ENCODE assay signal across 8 cellular contexts in genomic region chr1:27603320-27603961, GRCh38. TPM values are rescaled to one million over a fixed set of nuclear protein-coding genes. Genes with fewer than 3 reads are reported as not detected.
DNase-seq lines count a peak whose midpoint lies in the region; ATAC-seq and TF ChIP-seq lines count a peak whose summit lies in the region.

No MANE protein-coding gene starts in this region.

- H3K36me3 ChIP-seq in transverse colon, result no peaks in the 10 kb centered on the region

- H3K27me3 Mint-ChIP-seq in CD14-positive monocyte (ENCODE audit: low read depth in 3 of 3) (peaks cover 7 to 26% (median 8%) of the 10 kb centered on the region in 3 donors), mesothelial cell of epicardium (ENCODE audit: low read depth) (no peaks in the 10 kb centered on the region)
- peaks cover 2% of the 10 kb centered on the region for H3K27me3 Mint-ChIP-seq in T-helper 2 cell treated with Interferon-gamma antibody and Interleukin-4, amounts not matched to agents 5 μg/mL and 100 μg/mL, for 36 hours (ENCODE audit: low read depth)

- 0 to 2% methylated on average over 3 to 38 of the region's 51 CpGs for WGBS in transverse colon (ENCODE audit: low coverage in 1 of 2), 2 donors

- no peaks in the 10 kb centered on the region for H3K9me3 ChIP-seq in transverse colon

- TF ChIP-seq CTCF in CD14-positive monocyte (IDR thresholded peaks at IDR 0.05) (no peak), dorsolateral prefrontal cortex (IDR thresholded peaks at IDR 0.05 in 54 of 56, conservative IDR thresholded peaks at IDR 0.05 in 2 of 56; ENCODE audit: low read depth in 1 of 56, partially characterized antibody in 56 of 56) (no peak), mesothelial cell of epicardium (IDR thresholded peaks at IDR 0.05; ENCODE audit: unreplicated experiment) (no peak), transverse colon (IDR thresholded peaks at IDR 0.05) (no peak)

- H3K27ac ChIP-seq in dorsolateral prefrontal cortex (peak overlapping the region in 58 of 59 donors; percentile 17 to 97 (median 91)), transverse colon (peak overlapping the region; percentile 87 to 97 (median 96))

- H3K36me3 Mint-ChIP-seq in CD14-positive monocyte (peaks cover 0 to 1% of the 10 kb centered on the region in 2 donors), mesothelial cell of epicardium (no peaks in the 10 kb centered on the region)
- no peaks in the 10 kb centered on the region for H3K36me3 Mint-ChIP-seq in T-helper 2 cell treated with Interferon-gamma antibody and Interleukin-4, amounts not matched to agents 5 μg/mL and 100 μg/mL, for 36 hours (ENCODE audit: low read depth)

- TF ChIP-seq POLR2A in transverse colon (IDR thresholded peaks at IDR 0.05), result no peak

- ATAC-seq in GM21529 (IDR thresholded peaks at IDR 0.05; ENCODE audit: unreplicated experiment), result no peak

- TF ChIP-seq EP300 in transverse colon (IDR thresholded peaks at IDR 0.05; ENCODE audit: low read depth), result no peak

- in situ Hi-C loops in transverse colon (cut with MboI; ENCODE audit: low pct_ligation_motif_present in 1 of 4, low pct_unique_long_range_greater_than_20kb in 1 of 4, low sequenced_read_pairs in 3 of 4), result loop anchor here (10.0 kb wide), 4 partner anchors 49 to 209 kb away; partner anchors contain the start of gene GPR3 (in 1 of the 4)

- DNase-seq in CD14-positive monocyte (ENCODE audit: low spot score), result no peak
- peak; percentile 48 for DNase-seq in HEK293T (ENCODE audit: extremely low spot score)
- no peak for DNase-seq in T-helper 2 cell treated with Interferon-gamma antibody and Interleukin-4, amounts not matched to agents 5 μg/mL and 100 μg/mL, for 36 hours (ENCODE audit: low spot score)
- DNase-seq in dorsolateral prefrontal cortex, result peak in 4 of 10 donors; percentile 43 to 60 (median 52)
- no peak for DNase-seq in mesothelial cell of epicardium (ENCODE audit: low spot score in 2 of 2, unreplicated experiment in 2 of 2)
- DNase-seq in transverse colon, result peak; percentile 47
- no peak for DNase-seq in amniotic stem cell (lab: John Stamatoyannopoulos, UW)

- intact Hi-C loops in CD14-positive monocyte (cut with micrococcal nuclease), result loop anchor here (2.0 to 10.0 kb wide), 5 partner anchors 47 to 299 kb away; partner anchors contain the start of gene WASF2 (in 1 of the 2)
- intact Hi-C loops in dorsolateral prefrontal cortex (cut with DNase I), result loop anchor here (2.0 to 10.0 kb wide), 4 partner anchors 29 to 279 kb away; partner anchors contain the start of genes TMEM222 (in 1 of the 2) and WASF2 (in 1 of the 2)
- intact Hi-C loops in transverse colon (cut with DNase I; ENCODE audit: low total_unique reads), result loop anchor here (2.0 to 10.0 kb wide), 2 partner anchors 45 to 279 kb away; partner anchors contain the start of gene TMEM222

- CTCF ChIA-PET in HEK293T (lab: Yijun Ruan, JAX), result interaction anchor here (0.7 to 1.3 kb wide), 2 partner anchors 47 to 238 kb away, joined by 3 to 4 read pairs; no protein-coding TSS in a partner anchor

- H3K4me1 Mint-ChIP-seq in CD14-positive monocyte (peaks cover 52% of the 10 kb centered on the region), mesothelial cell of epicardium (peaks cover 31% of the 10 kb centered on the region)
- H3K4me1 Mint-ChIP-seq in T-helper 2 cell treated with Interferon-gamma antibody and Interleukin-4, amounts not matched to agents 5 μg/mL and 100 μg/mL, for 36 hours (ENCODE audit: low read depth), result peaks cover 41% of the 10 kb centered on the region

- H3K9me3 Mint-ChIP-seq in CD14-positive monocyte (no peaks in the 10 kb centered on the region), mesothelial cell of epicardium (no peaks in the 10 kb centered on the region)
- H3K9me3 Mint-ChIP-seq in T-helper 2 cell treated with Interferon-gamma antibody and Interleukin-4, amounts not matched to agents 5 μg/mL and 100 μg/mL, for 36 hours, result no peaks in the 10 kb centered on the region

- H3K4me3 Mint-ChIP-seq in CD14-positive monocyte (peak overlapping the region; percentile 96 to 98), mesothelial cell of epicardium (peak overlapping the region; percentile 92)
- peak overlapping the region; percentile 92 for H3K4me3 Mint-ChIP-seq in T-helper 2 cell treated with Interferon-gamma antibody and Interleukin-4, amounts not matched to agents 5 μg/mL and 100 μg/mL, for 36 hours

- peaks cover 27 to 55% (median 45%) of the 10 kb centered on the region in 4 donors for H3K4me1 ChIP-seq in transverse colon

- POLR2A ChIA-PET in HEK293T (lab: Yijun Ruan, JAX), result interaction anchor here (0.7 to 1.0 kb wide), 2 partner anchors 28 to 47 kb away, joined by 3 to 4 read pairs; no protein-coding TSS in a partner anchor

- H3K4me3 ChIP-seq in dorsolateral prefrontal cortex, result peak overlapping the region; percentile 55 to 98 (median 90)
- peak overlapping the region; percentile 75 to 96 (median 90) for H3K4me3 ChIP-seq in transverse colon

- H3K27me3 ChIP-seq in dorsolateral prefrontal cortex, result no peaks in the 10 kb centered on the region
- H3K27me3 ChIP-seq in transverse colon, result no peaks in the 10 kb centered on the region

- peak overlapping the region in 4 of 7 donors; percentile 72 to 94 (median 86) for H3K27ac Mint-ChIP-seq in CD14-positive monocyte
- H3K27ac Mint-ChIP-seq in T-helper 2 cell treated with Interferon-gamma antibody and Interleukin-4, amounts not matched to agents 5 μg/mL and 100 μg/mL, for 36 hours, result peak overlapping the region; percentile 87
- H3K27ac Mint-ChIP-seq in mesothelial cell of epicardium, result peak overlapping the region; percentile 95

TF ChIP-seq in HEK293T, 16 proteins besides CTCF, POLR2A, EP300 and RAD21:
- TF ChIP-seq ARNT (IDR thresholded peaks at IDR 0.05), result no peak
- TF ChIP-seq, protein P1, sequence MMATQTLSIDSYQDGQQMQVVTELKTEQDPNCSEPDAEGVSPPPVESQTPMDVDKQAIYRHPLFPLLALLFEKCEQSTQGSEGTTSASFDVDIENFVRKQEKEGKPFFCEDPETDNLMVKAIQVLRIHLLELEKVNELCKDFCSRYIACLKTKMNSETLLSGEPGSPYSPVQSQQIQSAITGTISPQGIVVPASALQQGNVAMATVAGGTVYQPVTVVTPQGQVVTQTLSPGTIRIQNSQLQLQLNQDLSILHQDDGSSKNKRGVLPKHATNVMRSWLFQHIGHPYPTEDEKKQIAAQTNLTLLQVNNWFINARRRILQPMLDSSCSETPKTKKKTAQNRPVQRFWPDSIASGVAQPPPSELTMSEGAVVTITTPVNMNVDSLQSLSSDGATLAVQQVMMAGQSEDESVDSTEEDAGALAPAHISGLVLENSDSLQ (IDR thresholded peaks at IDR 0.05), result peak; percentile 63

RNA-seq across cellular contexts. Expression of gene AHDC1, which starts 0.5 kb away (rescaled TPM):
- polyA plus RNA-seq in CD14-positive monocyte, result under 1 TPM; 0.16 to 0.30 TPM
- total RNA-seq in dorsolateral prefrontal cortex, result 100 to 1,000 TPM in 21 of 120 experiments, 10 to 100 TPM in 99; 57.6 to 160 (median 87.2) TPM
- 71.4 to 73.5 TPM (median 72.1 TPM) in 3 replicates for total RNA-seq in mesothelial cell of epicardium
- 10 to 100 TPM; 11.7 to 34.4 (median 21.3) TPM for total RNA-seq in transverse colon

RNA-seq across cellular contexts. Expression of gene FGR, which starts 31.5 kb away (rescaled TPM):
- polyA plus RNA-seq in CD14-positive monocyte, result 100 to 1,000 TPM; 371 to 571 TPM
- total RNA-seq in dorsolateral prefrontal cortex, result 10 to 100 TPM in 19 of 120 experiments, 1 to 10 TPM in 101; 2.0 to 24.2 (median 6.8) TPM
- 0.11 to 0.53 TPM (median 0.20 TPM) in 3 replicates for total RNA-seq in mesothelial cell of epicardium
- total RNA-seq in transverse colon, result 1 to 10 TPM; 2.2 to 8.8 (median 5.8) TPM

Comparison
In these comparisons a context has a peak if more than half of its experiments do, and no peak if none do; other contexts are left out.
1. DNase-seq: peak in HEK293T (single experiment) and transverse colon (single experiment); none in CD14-positive monocyte (single experiment), T-helper 2 cell treated with Interferon-gamma antibody and Interleukin-4, amounts not matched to agents 5 μg/mL and 100 μg/mL, for 36 hours (single experiment), mesothelial cell of epicardium (0 of 2) and amniotic stem cell (single experiment).
2. Peak in every context shown above with its lines, with median percentiles within 50 percentile points of each other: H3K27ac Mint-ChIP-seq and H3K4me3 Mint-ChIP-seq.